Comparison of ENCODE assay signal across 26 cellular contexts in genomic region chr5:42640835-42641234, GRCh38.
"Had no signal": no experiment of that assay in that cellular context is flagged by ENCODE, and none has a peak within 500 bp of the region (broad histone marks: within the 10 kb centered on the region; RNA-seq: fewer than 3 reads in every experiment).

No MANE protein-coding gene starts in this region.

- ATAC-seq: activated T-helper 17 cell treated with anti-CD3 and anti-CD28 coated beads, Interleukin-2, amount 50 U/mL, for 72 hours; K562; Right ventricle myocardium inferior; T-cell had no signal

- H3K36me3 Mint-ChIP-seq: activated naive CD8-positive, alpha-beta T cell; T-cell had no signal

- H3K4me3 Mint-ChIP-seq: activated CD4-positive, alpha-beta memory T cell treated with anti-CD3 and anti-CD28 coated beads, Interleukin-2, amount 10 ng/mL, durations not matched to agents 7 days and 5 days; activated CD4-positive, alpha-beta T cell treated with anti-CD3 and anti-CD28 coated beads, Interleukin-2, amount 10 ng/mL, durations not matched to agents 7 days and 5 days; activated naive CD4-positive, alpha-beta T cell treated with anti-CD3 and anti-CD28 coated beads for 36 hours; activated naive CD8-positive, alpha-beta T cell; activated T-helper 17 cell treated with anti-CD3 and anti-CD28 coated beads, Interleukin-2, amount 50 U/mL, for 72 hours; T-cell had no signal

- H3K4me3 ChIP-seq: K562, SK-N-MC had no signal

- H3K9me3 Mint-ChIP-seq: activated CD4-positive, alpha-beta memory T cell treated with anti-CD3 and anti-CD28 coated beads, Interleukin-2, amount 10 ng/mL, durations not matched to agents 7 days and 5 days; activated CD4-positive, alpha-beta T cell treated with anti-CD3 and anti-CD28 coated beads, Interleukin-2, amount 10 ng/mL, durations not matched to agents 7 days and 5 days; activated naive CD4-positive, alpha-beta T cell treated with anti-CD3 and anti-CD28 coated beads for 36 hours; activated T-helper 17 cell treated with anti-CD3 and anti-CD28 coated beads, Interleukin-2, amount 50 U/mL, for 72 hours; T-cell had no signal

- H3K27ac Mint-ChIP-seq: activated CD4-positive, alpha-beta memory T cell treated with anti-CD3 and anti-CD28 coated beads, Interleukin-2, amount 10 ng/mL, durations not matched to agents 7 days and 5 days; activated CD4-positive, alpha-beta T cell treated with anti-CD3 and anti-CD28 coated beads, Interleukin-2, amount 10 ng/mL, durations not matched to agents 7 days and 5 days; activated naive CD4-positive, alpha-beta T cell treated with anti-CD3 and anti-CD28 coated beads for 36 hours; activated naive CD8-positive, alpha-beta T cell; activated T-helper 17 cell treated with anti-CD3 and anti-CD28 coated beads, Interleukin-2, amount 50 U/mL, for 72 hours; T-cell had no signal

- DNase-seq: activated CD4-positive, alpha-beta memory T cell treated with anti-CD3 and anti-CD28 coated beads, Interleukin-2, amount 10 ng/mL, durations not matched to agents 7 days and 5 days; activated CD4-positive, alpha-beta T cell treated with anti-CD3 and anti-CD28 coated beads, Interleukin-2, amount 10 ng/mL, durations not matched to agents 7 days and 5 days; activated CD4-positive, CD25-positive, alpha-beta regulatory T cell; activated gamma-delta T cell; activated naive CD4-positive, alpha-beta T cell treated with anti-CD3 and anti-CD28 coated beads for 36 hours; activated T-cell treated with anti-CD3 and anti-CD28 coated beads for 4 hours; activated T-cell treated with anti-CD3 and anti-CD28 coated beads, Interleukin-2, amount 50 U/mL, for 48 hours; amygdala; central memory CD4-positive, alpha-beta T cell; Karpas-422; MV-4-11; NCI-H1092 treated with DMSO at 0.1 percent for 48 hours; NCI-H1417 treated with DMSO at 0.1 percent for 48 hours; NCI-H1694; NCI-H2029; NCI-H2107; NCI-H2171 treated with DMSO at 0.1 percent for 48 hours; NCI-H510A; NCI-H526 treated with DMSO at 0.1 percent for 48 hours; T-cell; T-helper 2 cell had no signal

- H3K4me1 Mint-ChIP-seq: activated CD4-positive, alpha-beta memory T cell treated with anti-CD3 and anti-CD28 coated beads, Interleukin-2, amount 10 ng/mL, durations not matched to agents 7 days and 5 days; activated CD4-positive, alpha-beta T cell treated with anti-CD3 and anti-CD28 coated beads, Interleukin-2, amount 10 ng/mL, durations not matched to agents 7 days and 5 days; activated T-helper 17 cell treated with anti-CD3 and anti-CD28 coated beads, Interleukin-2, amount 50 U/mL, for 72 hours; T-cell had no signal

- H3K27ac ChIP-seq: SK-N-MC had no signal
